In genomic region chr19:37716140-37716539, GRCh38 we compare ENCODE assay signal across 24 cellular contexts. TPM values are rescaled to one million over a fixed set of nuclear protein-coding genes. Genes with fewer than 3 reads are reported as not detected.
DNase-seq lines count a peak whose midpoint lies in the region; ATAC-seq, FAIRE-seq and TF ChIP-seq lines count a peak whose summit lies in the region.
"Had no signal": no experiment of that assay in that cellular context is flagged by ENCODE, and none has a peak within 500 bp of the region (broad histone marks: within the 10 kb centered on the region; RNA-seq: fewer than 3 reads in every experiment).

No MANE protein-coding gene starts in this region.

- DNase-seq in A549 (ENCODE audit: low read depth in 1 of 2, low spot score in 1 of 2) (no peak), WTC11 (ENCODE audit: low spot score) (no peak), RPMI8226 (no peak)
- DNase-seq in stimulated activated CD4-positive, alpha-beta T cell treated with anti-CD3 and anti-CD28 coated beads, Interleukin-2, amount 100 ng/mL, for 24 hours, result no peak
- DNase-seq in activated naive CD4-positive, alpha-beta T cell (lab: John Stamatoyannopoulos, UW), result no peak
- DNase-seq: AML-193; CD4-positive, alpha-beta T cell; NCI-H1092; NCI-H1417 treated with DMSO at 0.1 percent for 48 hours; NCI-H1694 treated with DMSO at 0.1 percent for 48 hours; NCI-H2081; NCI-H2227 treated with DMSO at 0.1 percent for 48 hours; NCI-H69; Peyer's patch; SJCRH30 had no signal

- H3K27ac Mint-ChIP-seq in WTC11, result peak overlapping the region; percentile 70; the same call in 1 of the 2 replicates
- H3K27ac Mint-ChIP-seq: CD4-positive, alpha-beta T cell had no signal

- no peaks in the 10 kb centered on the region for H3K27me3 ChIP-seq in HUES6 (ENCODE audit: control insufficient read depth, insufficient read depth, low read length)
- H3K27me3 ChIP-seq: BLaER1 treated with 17β-estradiol and CSF1 and Interleukin-3, amounts not matched to agents 10 nM and 100 nM; Peyer's patch; SJCRH30 had no signal

- POLR2A ChIA-PET in A549 (lab: Yijun Ruan, JAX), result no interaction called here
- POLR2A ChIA-PET in WTC11 (lab: Charles Lee), result no interaction called here

- H3K27ac ChIP-seq in A549 (no peak overlapping the region), HUES6 (ENCODE audit: low read depth, low read length) (no peak overlapping the region)
- H3K27ac ChIP-seq: BLaER1 treated with 17β-estradiol and CSF1 and Interleukin-3, amounts not matched to agents 10 nM and 100 nM; HL-60; KMS-11; Peyer's patch; SJCRH30 had no signal

- TF ChIP-seq CTCF in A549 (IDR thresholded peaks at IDR 0.05), result no peak
- TF ChIP-seq CTCF in WTC11 (IDR thresholded peaks at IDR 0.05), result no peak

- WGBS in A549 (ENCODE audit: missing lambda C conversion rate), result 92% methylated on average over 2 of the region's 2 CpGs

- peaks cover 16% of the 10 kb centered on the region for H3K36me3 ChIP-seq in HUES6 (ENCODE audit: control insufficient read depth, insufficient read depth, low read length)

- TF ChIP-seq RAD21 in A549 (conservative IDR thresholded peaks at IDR 0.05 in 1 of 2, IDR thresholded peaks at IDR 0.05 in 1 of 2), result no peak

- H3K4me2 ChIP-seq in A549, result no peak overlapping the region
- H3K4me2 ChIP-seq: BLaER1 treated with 17β-estradiol and CSF1 and Interleukin-3, amounts not matched to agents 10 nM and 100 nM; KMS-11 had no signal

- FAIRE-seq in A549 (lab: Jason Lieb, UNC), result peak; percentile 88
- peak; percentile 38 for FAIRE-seq in islet of Langerhans (lab: Jason Lieb, UNC)
- FAIRE-seq: D721Med, GM18507 had no signal

- CTCF ChIA-PET in A549 (lab: Yijun Ruan, JAX), result no interaction called here
- CTCF ChIA-PET in WTC11 (lab: Charles Lee), result no interaction called here

- H3K9me3 ChIP-seq in A549, result peaks cover 75% of the 10 kb centered on the region
- H3K9me3 ChIP-seq in HUES6 (ENCODE audit: control insufficient read depth, insufficient read depth, low read depth, low read length), result peaks cover 6% of the 10 kb centered on the region; the same call in 1 of the 2 replicates
- H3K9me3 ChIP-seq: Peyer's patch had no signal

- peaks cover 4% of the 10 kb centered on the region; the same call in 1 of the 3 replicates for H3K4me1 ChIP-seq in A549
- peaks cover 8% of the 10 kb centered on the region; the same call in 1 of the 2 replicates for H3K4me1 ChIP-seq in HUES6 (ENCODE audit: control insufficient read depth, insufficient read depth, low read length)

- H3K4me3 ChIP-seq in A549 (no peak overlapping the region), HUES6 (ENCODE audit: low read depth, low read length) (0 out of 2 replicates have a peak overlapping the region, but pooled peaks have one; percentile 9)
- H3K4me3 ChIP-seq: BLaER1 treated with 17β-estradiol and CSF1 and Interleukin-3, amounts not matched to agents 10 nM and 100 nM; Peyer's patch; SJCRH30 had no signal

- H3K36me3 Mint-ChIP-seq in WTC11, result peaks cover 11% of the 10 kb centered on the region; the same call in 1 of the 2 replicates

- H3K4me1 Mint-ChIP-seq in WTC11, result peaks cover 24% of the 10 kb centered on the region

- no peaks in the 10 kb centered on the region for H3K27me3 Mint-ChIP-seq in WTC11 (ENCODE audit: low read depth)
- H3K27me3 Mint-ChIP-seq: CD4-positive, alpha-beta T cell had no signal

- no peak for TF ChIP-seq EP300 in A549 (IDR thresholded peaks at IDR 0.05)

- H3K4me3 Mint-ChIP-seq in WTC11, result peak overlapping the region; percentile 34; the same call in 1 of the 2 replicates
- H3K4me3 Mint-ChIP-seq: CD4-positive, alpha-beta T cell had no signal

- no peaks in the 10 kb centered on the region for H3K9me3 Mint-ChIP-seq in WTC11
- H3K9me3 Mint-ChIP-seq: CD4-positive, alpha-beta T cell had no signal

- H3K9ac ChIP-seq in HUES6 (ENCODE audit: low read length), result no peak overlapping the region
- H3K9ac ChIP-seq: BLaER1 treated with 17β-estradiol and CSF1 and Interleukin-3, amounts not matched to agents 10 nM and 100 nM; KMS-11 had no signal

- no peak for ATAC-seq in A549
- ATAC-seq in WTC11, result no peak
- no peak for ATAC-seq in GM18907 (IDR thresholded peaks at IDR 0.05; ENCODE audit: unreplicated experiment)
- ATAC-seq: SK-N-SH treated with all-trans-retinoic acid at 6 μM for 48 hours had no signal

- TF ChIP-seq POLR2A in A549 (IDR thresholded peaks at IDR 0.05; ENCODE audit: low read length), result no peak

TF ChIP-seq in A549, 52 proteins besides CTCF, POLR2A, EP300 and RAD21:
- TF ChIP-seq CEBPB (IDR thresholded peaks at IDR 0.05) (no peak), KDM5A (IDR thresholded peaks at IDR 0.05) (no peak), MAFK (IDR thresholded peaks at IDR 0.05; ENCODE audit: partially characterized antibody) (peak; percentile 95)

TF ChIP-seq in WTC11, 78 proteins besides CTCF, POLR2A, EP300 and RAD21 (continues in another document):
- TF ChIP-seq E2F5 (CRISPR knock-in tag; IDR thresholded peaks at IDR 0.05), result no peak
- no peak for TF ChIP-seq NR2C2 (CRISPR knock-in tag; IDR thresholded peaks at IDR 0.05)
- no peak for TF ChIP-seq GTF2I (CRISPR knock-in tag; conservative IDR thresholded peaks at IDR 0.05)
- TF ChIP-seq, protein P1, sequence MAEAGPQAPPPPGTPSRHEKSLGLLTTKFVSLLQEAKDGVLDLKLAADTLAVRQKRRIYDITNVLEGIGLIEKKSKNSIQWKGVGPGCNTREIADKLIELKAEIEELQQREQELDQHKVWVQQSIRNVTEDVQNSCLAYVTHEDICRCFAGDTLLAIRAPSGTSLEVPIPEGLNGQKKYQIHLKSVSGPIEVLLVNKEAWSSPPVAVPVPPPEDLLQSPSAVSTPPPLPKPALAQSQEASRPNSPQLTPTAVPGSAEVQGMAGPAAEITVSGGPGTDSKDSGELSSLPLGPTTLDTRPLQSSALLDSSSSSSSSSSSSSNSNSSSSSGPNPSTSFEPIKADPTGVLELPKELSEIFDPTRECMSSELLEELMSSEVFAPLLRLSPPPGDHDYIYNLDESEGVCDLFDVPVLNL (CRISPR knock-in tag; IDR thresholded peaks at IDR 0.05; ENCODE audit: borderline replicate concordance, low read depth), result no peak
- no peak for TF ChIP-seq ZNF512 (CRISPR knock-in tag; IDR thresholded peaks at IDR 0.05; ENCODE audit: borderline replicate concordance)
- no peak for TF ChIP-seq SP1 (CRISPR knock-in tag; conservative IDR thresholded peaks at IDR 0.05)
- TF ChIP-seq, protein P2, sequence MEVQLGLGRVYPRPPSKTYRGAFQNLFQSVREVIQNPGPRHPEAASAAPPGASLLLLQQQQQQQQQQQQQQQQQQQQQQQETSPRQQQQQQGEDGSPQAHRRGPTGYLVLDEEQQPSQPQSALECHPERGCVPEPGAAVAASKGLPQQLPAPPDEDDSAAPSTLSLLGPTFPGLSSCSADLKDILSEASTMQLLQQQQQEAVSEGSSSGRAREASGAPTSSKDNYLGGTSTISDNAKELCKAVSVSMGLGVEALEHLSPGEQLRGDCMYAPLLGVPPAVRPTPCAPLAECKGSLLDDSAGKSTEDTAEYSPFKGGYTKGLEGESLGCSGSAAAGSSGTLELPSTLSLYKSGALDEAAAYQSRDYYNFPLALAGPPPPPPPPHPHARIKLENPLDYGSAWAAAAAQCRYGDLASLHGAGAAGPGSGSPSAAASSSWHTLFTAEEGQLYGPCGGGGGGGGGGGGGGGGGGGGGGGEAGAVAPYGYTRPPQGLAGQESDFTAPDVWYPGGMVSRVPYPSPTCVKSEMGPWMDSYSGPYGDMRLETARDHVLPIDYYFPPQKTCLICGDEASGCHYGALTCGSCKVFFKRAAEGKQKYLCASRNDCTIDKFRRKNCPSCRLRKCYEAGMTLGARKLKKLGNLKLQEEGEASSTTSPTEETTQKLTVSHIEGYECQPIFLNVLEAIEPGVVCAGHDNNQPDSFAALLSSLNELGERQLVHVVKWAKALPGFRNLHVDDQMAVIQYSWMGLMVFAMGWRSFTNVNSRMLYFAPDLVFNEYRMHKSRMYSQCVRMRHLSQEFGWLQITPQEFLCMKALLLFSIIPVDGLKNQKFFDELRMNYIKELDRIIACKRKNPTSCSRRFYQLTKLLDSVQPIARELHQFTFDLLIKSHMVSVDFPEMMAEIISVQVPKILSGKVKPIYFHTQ (CRISPR knock-in tag; IDR thresholded peaks at IDR 0.05), result no peak
- TF ChIP-seq IRF2 (CRISPR knock-in tag; IDR thresholded peaks at IDR 0.05; ENCODE audit: borderline replicate concordance, low read depth), result no peak
- no peak for TF ChIP-seq ELF4 (CRISPR knock-in tag; IDR thresholded peaks at IDR 0.05; ENCODE audit: low read depth)

RNA-seq across cellular contexts. Expression of gene ZNF607, which starts 3.4 kb away (rescaled TPM):
- polyA plus RNA-seq in A549 (2011; rRNA removed) (5.9 and 6.4 TPM in 2 replicates), A549 (2017; fragmentation: RNase III; extraction: RNeasy Plus Mini Kit Qiagen cat#74134 plus additional on column Dnase treatment) (5.8 to 6.8 TPM (median 6.0 TPM) in 3 replicates)
- 2.4 and 2.7 TPM in 2 replicates for polyA plus RNA-seq in A549 (2012; cell fraction: cytosol; rRNA removed)
- polyA plus RNA-seq in A549 (2012; cell fraction: nucleus; rRNA removed), result 5.0 and 6.2 TPM in 2 replicates
- 6.1 and 6.5 TPM in 2 replicates for polyA minus RNA-seq in A549 (2011; rRNA and poly(A)+ RNA removed)
- total RNA-seq in WTC11 (2021), result 17.5 to 21.2 TPM (median 20.7 TPM) in 3 replicates
